Comparison of ENCODE assay signal across 8 cellular contexts in genomic region chr14:65413739-65414045, GRCh38. TPM values are rescaled to one million over a fixed set of nuclear protein-coding genes. Genes with fewer than 3 reads are reported as not detected.
DNase-seq lines count a peak whose midpoint lies in the region; ATAC-seq and TF ChIP-seq lines count a peak whose summit lies in the region.

No MANE protein-coding gene starts in this region.

- peak overlapping the region; percentile 80 for H3K4me2 ChIP-seq in Karpas-422 (ENCODE audit: low read depth, low read length, poor library complexity, severe bottlenecking)

- peaks cover 13 to 41% (median 37%) of the 10 kb centered on the region in 4 donors for H3K4me1 Mint-ChIP-seq in naive thymus-derived CD8-positive, alpha-beta T cell

- peak overlapping the region; percentile 90 to 100 (median 98) for H3K4me3 Mint-ChIP-seq in naive thymus-derived CD8-positive, alpha-beta T cell

- peak overlapping the region; percentile 40; the same call in 1 of the 2 replicates for H3K27ac ChIP-seq in Karpas-422 (ENCODE audit: low read length)
- H3K27ac ChIP-seq in cingulate gyrus (ENCODE audit: low read depth, low read length): peak overlapping the region; percentile 76

- H3K36me3 Mint-ChIP-seq in naive thymus-derived CD8-positive, alpha-beta T cell: no peaks in the 10 kb centered on the region

- CTCF ChIA-PET in BJ (lab: Yijun Ruan, JAX): interaction anchor here (0.6 to 8.3 kb wide), 11 partner anchors 9 to 657 kb away, joined by 3 to 103 read pairs (median 4); no protein-coding TSS in a partner anchor

- H3K4me1 ChIP-seq in Karpas-422 (ENCODE audit: low read length): peaks cover 46% of the 10 kb centered on the region

- peak overlapping the region; percentile 31; the same call in 1 of the 2 replicates for H2AFZ ChIP-seq in Karpas-422 (ENCODE audit: low read length)

- no peaks in the 10 kb centered on the region for H3K9me2 ChIP-seq in Karpas-422 (replicated peaks; ENCODE audit: insufficient read depth, low read length)

- TF ChIP-seq CTCF in BJ (IDR thresholded peaks at IDR 0.05; ENCODE audit: insufficient read depth, low read depth, low read length): no peak

- H3K27me3 ChIP-seq in BJ (ENCODE audit: control insufficient read depth, insufficient read depth, low read length) (no peaks in the 10 kb centered on the region), Karpas-422 (ENCODE audit: low read length) (no peaks in the 10 kb centered on the region)

- H3K4me3 ChIP-seq in BJ (ENCODE audit: low read depth, low read length): peak overlapping the region; percentile 90
- H3K4me3 ChIP-seq in Karpas-422 (ENCODE audit: low read length): peak overlapping the region; percentile 85

- no peak for ATAC-seq in naive thymus-derived CD8-positive, alpha-beta T cell
- ATAC-seq in GM19035 (IDR thresholded peaks at IDR 0.05; ENCODE audit: unreplicated experiment): no peak
- ATAC-seq in GM18867 (IDR thresholded peaks at IDR 0.05; ENCODE audit: unreplicated experiment): no peak
- ATAC-seq in HG02571 (IDR thresholded peaks at IDR 0.05; ENCODE audit: unreplicated experiment): no peak

- H3K9me3 ChIP-seq in Karpas-422 (ENCODE audit: low read length): no peaks in the 10 kb centered on the region

- H3K36me3 ChIP-seq in BJ (ENCODE audit: control insufficient read depth, insufficient read depth, low read length): no peaks in the 10 kb centered on the region
- no peaks in the 10 kb centered on the region for H3K36me3 ChIP-seq in Karpas-422 (ENCODE audit: insufficient read depth, low read length)

- peak overlapping the region; percentile 55 to 94 (median 89) for H3K27ac Mint-ChIP-seq in naive thymus-derived CD8-positive, alpha-beta T cell

- POLR2A ChIA-PET in BJ (lab: Charles Lee): no interaction called here
- POLR2A ChIA-PET in naive thymus-derived CD8-positive, alpha-beta T cell (lab: Charles Lee): interaction anchor here (1.1 to 7.8 kb wide), 8 partner anchors 27 to 514 kb away, joined by 3 to 145 read pairs (median 4); no protein-coding TSS in a partner anchor

- peaks cover 57% of the 10 kb centered on the region for H3K79me2 ChIP-seq in Karpas-422 (ENCODE audit: low read length)

- no peaks in the 10 kb centered on the region for H3K9me3 Mint-ChIP-seq in naive thymus-derived CD8-positive, alpha-beta T cell

- H3K27me3 Mint-ChIP-seq in naive thymus-derived CD8-positive, alpha-beta T cell: no peaks in the 10 kb centered on the region

- H4K20me1 ChIP-seq in Karpas-422 (ENCODE audit: insufficient read depth, low read depth, low read length): 0 out of 2 replicates have a peak, but pooled peaks cover 4% of the 10 kb centered on the region

- H3K9ac ChIP-seq in Karpas-422 (ENCODE audit: low read length): peak overlapping the region; percentile 84

- DNase-seq in BJ (ENCODE audit: low read depth): no peak
- DNase-seq in Karpas-422: no peak
- DNase-seq in naive thymus-derived CD8-positive, alpha-beta T cell: peak in 1 of 10 donors; percentile 13
- DNase-seq in stimulated activated CD4-positive, alpha-beta T cell treated with anti-CD3 and anti-CD28 coated beads, Interleukin-1b, Interleukin-23, amount 100 ng/mL, for 48 hours: no peak

RNA-seq across cellular contexts. Expression of gene FUT8, which starts 1.2 kb away (rescaled TPM):
- polyA plus RNA-seq in BJ (2011; rRNA removed): 14.7 and 23.0 TPM in 2 replicates
- 17.8 and 18.0 TPM in 2 replicates for polyA minus RNA-seq in BJ (2011; rRNA and poly(A)+ RNA removed)
- 31.7 and 33.0 TPM in 2 replicates for total RNA-seq in Karpas-422 (2014; rRNA removed; shearing (Covaris generic); ENCODE audit: low replicate concordance)
- total RNA-seq in naive thymus-derived CD8-positive, alpha-beta T cell: 10 to 100 TPM; 46.9 to 51.2 TPM
- polyA plus RNA-seq in naive thymus-derived CD8-positive, alpha-beta T cell: 10 to 100 TPM; 10.0 to 15.2 (median 10.4) TPM
